In the genomic region with DNA sequence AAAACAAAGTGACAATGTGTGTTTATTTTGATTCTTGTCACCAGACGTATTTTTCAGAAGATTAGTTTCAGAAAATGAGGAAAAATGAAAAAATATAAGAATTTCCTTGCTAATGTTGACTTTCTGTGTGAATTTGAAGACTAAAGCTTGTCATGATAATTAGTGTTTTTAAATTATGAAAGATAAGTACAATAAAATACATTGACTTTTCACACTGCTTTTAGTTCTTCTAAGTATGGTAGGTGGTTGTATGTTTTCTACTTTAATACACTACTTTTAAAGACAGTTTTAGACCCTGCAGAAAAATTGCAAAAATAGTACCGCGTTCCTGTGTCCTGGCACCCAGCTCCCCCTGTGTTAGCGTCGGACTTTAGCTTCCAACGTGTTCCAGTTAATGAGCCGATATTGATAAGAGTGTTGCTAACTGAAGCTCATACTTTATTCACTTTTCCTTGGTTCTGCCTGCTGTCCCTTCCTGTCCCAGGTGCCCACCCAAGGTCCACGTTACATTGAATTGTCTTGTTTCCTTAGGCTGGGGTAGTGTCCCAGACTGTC, we compare ENCODE assay signal across 8 cellular contexts. TPM values are rescaled to one million over a fixed set of nuclear protein-coding genes. Genes with fewer than 3 reads are reported as not detected.
A peak's percentile ranks its signal among the peaks of the same experiment; 100 is the strongest.
DNase-seq lines count a peak whose midpoint lies in the region; ATAC-seq lines count a peak whose summit lies in the region.

No MANE protein-coding gene starts in this region.

- peak overlapping the region; percentile 88 for H3K27ac Mint-ChIP-seq in activated naive CD8-positive, alpha-beta T cell treated with anti-CD3 and anti-CD28 coated beads, Interleukin-2, amount 50 U/mL, for 24 hours

- no peak for DNase-seq in activated T-cell treated with anti-CD3 and anti-CD28 coated beads, Interleukin-2, amount 50 U/mL, for 4 hours
- DNase-seq in activated T-cell treated with anti-CD3 and anti-CD28 coated beads, Interleukin-2, amount 50 U/mL, for 48 hours: no peak
- no peak for DNase-seq in activated naive CD8-positive, alpha-beta T cell treated with anti-CD3 and anti-CD28 coated beads, Interleukin-2, amount 50 U/mL, for 24 hours
- DNase-seq in left kidney (ENCODE audit: low read depth, low spot score) (peak; percentile 10), AG08396 (ENCODE audit: low spot score) (no peak)
- no peak for DNase-seq in activated effector memory CD4-positive, alpha-beta T cell treated with Interleukin-2 at 50 U/mL for 16 hours

- H3K27me3 ChIP-seq in thymus (ENCODE audit: control insufficient read depth, insufficient read depth): no peaks in the 10 kb centered on the region

- H3K27ac ChIP-seq in thymus (ENCODE audit: low read depth): no peak overlapping the region

- H3K4me1 Mint-ChIP-seq in activated T-cell treated with anti-CD3 and anti-CD28 coated beads, Interleukin-2, amount 50 U/mL, for 4 hours (ENCODE audit: low read depth): peaks cover 22% of the 10 kb centered on the region
- peaks cover 26% of the 10 kb centered on the region for H3K4me1 Mint-ChIP-seq in activated naive CD8-positive, alpha-beta T cell treated with anti-CD3 and anti-CD28 coated beads, Interleukin-2, amount 50 U/mL, for 24 hours

- H3K9me3 ChIP-seq in thymus (ENCODE audit: control insufficient read depth): no peaks in the 10 kb centered on the region

- no peaks in the 10 kb centered on the region for H3K27me3 Mint-ChIP-seq in activated T-cell treated with anti-CD3 and anti-CD28 coated beads, Interleukin-2, amount 50 U/mL, for 4 hours (ENCODE audit: low read depth)
- no peaks in the 10 kb centered on the region for H3K27me3 Mint-ChIP-seq in activated naive CD8-positive, alpha-beta T cell treated with anti-CD3 and anti-CD28 coated beads, Interleukin-2, amount 50 U/mL, for 24 hours

- H3K9me3 Mint-ChIP-seq in activated T-cell treated with anti-CD3 and anti-CD28 coated beads, Interleukin-2, amount 50 U/mL, for 4 hours: peaks cover 12% of the 10 kb centered on the region
- peaks cover 5% of the 10 kb centered on the region for H3K9me3 Mint-ChIP-seq in activated naive CD8-positive, alpha-beta T cell treated with anti-CD3 and anti-CD28 coated beads, Interleukin-2, amount 50 U/mL, for 24 hours

- peaks cover 19% of the 10 kb centered on the region for H3K36me3 Mint-ChIP-seq in activated T-cell treated with anti-CD3 and anti-CD28 coated beads, Interleukin-2, amount 50 U/mL, for 4 hours (ENCODE audit: insufficient read depth)
- peaks cover 22% of the 10 kb centered on the region for H3K36me3 Mint-ChIP-seq in activated naive CD8-positive, alpha-beta T cell treated with anti-CD3 and anti-CD28 coated beads, Interleukin-2, amount 50 U/mL, for 24 hours (ENCODE audit: low read depth)

- peaks cover 9% of the 10 kb centered on the region for H3K4me1 ChIP-seq in thymus (ENCODE audit: control insufficient read depth, insufficient read depth, low read length)

- H3K4me3 ChIP-seq in thymus (ENCODE audit: low read length): peak overlapping the region; percentile 56

- WGBS in thymus: 17% methylated on average over 8 of the region's 8 CpGs

- peaks cover 8% of the 10 kb centered on the region for H3K36me3 ChIP-seq in thymus (ENCODE audit: control insufficient read depth, insufficient read depth)

- no peak for ATAC-seq in activated T-cell treated with anti-CD3 and anti-CD28 coated beads, Interleukin-2, amount 50 U/mL, for 4 hours
- no peak for ATAC-seq in activated naive CD8-positive, alpha-beta T cell treated with anti-CD3 and anti-CD28 coated beads, Interleukin-2, amount 50 U/mL, for 24 hours
- no peak for ATAC-seq in GM21619 (IDR thresholded peaks at IDR 0.05; ENCODE audit: unreplicated experiment)

- peak overlapping the region; percentile 90 for H3K4me3 Mint-ChIP-seq in activated T-cell treated with anti-CD3 and anti-CD28 coated beads, Interleukin-2, amount 50 U/mL, for 4 hours
- H3K4me3 Mint-ChIP-seq in activated naive CD8-positive, alpha-beta T cell treated with anti-CD3 and anti-CD28 coated beads, Interleukin-2, amount 50 U/mL, for 24 hours: peak overlapping the region; percentile 89

RNA-seq across cellular contexts. Expression of a gene that starts 0.7 kb away (rescaled TPM):
- 10 to 100 TPM; 40.0 to 52.3 (median 42.6) TPM for total RNA-seq in activated T-cell treated with anti-CD3 and anti-CD28 coated beads, Interleukin-2, amount 50 U/mL, for 4 hours
- 16.6 TPM for polyA plus RNA-seq in thymus

RNA-seq across cellular contexts. Expression of a gene that starts 46.6 kb away (rescaled TPM):
- total RNA-seq in activated T-cell treated with anti-CD3 and anti-CD28 coated beads, Interleukin-2, amount 50 U/mL, for 4 hours: 100 to 1,000 TPM; 211 to 261 (median 247) TPM
- 99.0 TPM for polyA plus RNA-seq in thymus
